ENCODE assay signal across 8 cellular contexts in genomic region chr1:205791568-205792180, GRCh38. TPM values are rescaled to one million over a fixed set of nuclear protein-coding genes. Genes with fewer than 3 reads are reported as not detected.
DNase-seq lines count a peak whose midpoint lies in the region; ATAC-seq and TF ChIP-seq lines count a peak whose summit lies in the region.

No MANE protein-coding gene starts in this region.

- DNase-seq in DMS 273 (lab: John Stamatoyannopoulos, UW; ENCODE audit: unreplicated experiment) (peak; percentile 82), HCT116 (ENCODE audit: low read depth, low spot score) (no peak), NCI-H2107 treated with DMSO at 0.1 percent for 48 hours (lab: John Stamatoyannopoulos, UW; ENCODE audit: unreplicated experiment) (peak; percentile 62), colonic mucosa (peak; percentile 71), lower lobe of right lung (peak; percentile 65)
- peak in 1 of 2 donors; percentile 30 for DNase-seq in stimulated activated effector memory CD8-positive, alpha-beta T cell treated with anti-CD3 and anti-CD28 coated beads, Interleukin-12 subunit alpha, Interleukin-12 subunit beta, amount 100 ng/mL, for 72 hours (ENCODE audit: low spot score in 2 of 2)

- no peak overlapping the region for H2AFZ ChIP-seq in HCT116 (ENCODE audit: low read depth, low read length, poor library complexity, severe bottlenecking)

- ATAC-seq in HCT116 (peak; percentile 100), lower lobe of right lung (peak; percentile 86 to 92), GM18870 (IDR thresholded peaks at IDR 0.05; ENCODE audit: unreplicated experiment) (no peak)
- ATAC-seq in stimulated activated effector memory CD8-positive, alpha-beta T cell treated with anti-CD3 and anti-CD28 coated beads, Interleukin-12 subunit alpha, Interleukin-12 subunit beta, amount 100 ng/mL, for 72 hours: peak; percentile 84

- H3K27ac ChIP-seq in HCT116 (ENCODE audit: low read depth, low read length) (no peak overlapping the region), colonic mucosa (no peak overlapping the region), lower lobe of right lung (no peak overlapping the region)

- no peaks in the 10 kb centered on the region for H3K27me3 ChIP-seq in HCT116 (ENCODE audit: insufficient read depth, low read length)
- H3K27me3 ChIP-seq in colonic mucosa: no peaks in the 10 kb centered on the region
- H3K27me3 ChIP-seq in lower lobe of right lung (ENCODE audit: low read depth): no peaks in the 10 kb centered on the region

- no peak overlapping the region for H3K27ac Mint-ChIP-seq in stimulated activated effector memory CD8-positive, alpha-beta T cell treated with anti-CD3 and anti-CD28 coated beads, Interleukin-12 subunit alpha, Interleukin-12 subunit beta, amount 100 ng/mL, for 72 hours

- POLR2A ChIA-PET in HCT116 (lab: Charles Lee): interaction anchor here (1.0 kb wide), 1 partner anchor 13 kb away, joined by 3 read pairs; no protein-coding TSS in a partner anchor

- H3K4me3 ChIP-seq in HCT116 (replicated peaks in 1 of 2; ENCODE audit: low read depth in 1 of 2, low read length in 2 of 2) (no peak overlapping the region), WI38 (ENCODE audit: low read depth, low read length) (no peak overlapping the region), colonic mucosa (no peak overlapping the region), lower lobe of right lung (no peak overlapping the region)

- RAD21 ChIA-PET in HCT116 (lab: Charles Lee; ENCODE audit: low non-redundant PET in 1 of 2, low total read pairs in 2 of 2, uncharacterized antibody in 2 of 2, unreplicated experiment in 2 of 2): interaction anchor here (0.6 to 2.0 kb wide), 7 partner anchors 116 to 186 kb away, joined by 3 to 24 read pairs (median 7); no protein-coding TSS in a partner anchor

- H3K4me1 Mint-ChIP-seq in stimulated activated effector memory CD8-positive, alpha-beta T cell treated with anti-CD3 and anti-CD28 coated beads, Interleukin-12 subunit alpha, Interleukin-12 subunit beta, amount 100 ng/mL, for 72 hours: peaks cover 6% of the 10 kb centered on the region

- H3K9me3 Mint-ChIP-seq in stimulated activated effector memory CD8-positive, alpha-beta T cell treated with anti-CD3 and anti-CD28 coated beads, Interleukin-12 subunit alpha, Interleukin-12 subunit beta, amount 100 ng/mL, for 72 hours: no peaks in the 10 kb centered on the region

- H3K4me3 Mint-ChIP-seq in stimulated activated effector memory CD8-positive, alpha-beta T cell treated with anti-CD3 and anti-CD28 coated beads, Interleukin-12 subunit alpha, Interleukin-12 subunit beta, amount 100 ng/mL, for 72 hours: no peak overlapping the region

- TF ChIP-seq CTCF in HCT116 (IDR thresholded peaks at IDR 0.05 in 2 of 3, conservative IDR thresholded peaks at IDR 0.05 in 1 of 3; ENCODE audit: borderline replicate concordance in 1 of 3, insufficient read depth in 1 of 3, low read depth in 2 of 3, low read length in 2 of 3) (peak; percentile 78 to 83 (median 78)), WI38 (IDR thresholded peaks at IDR 0.05; ENCODE audit: low read depth, low read length) (peak; percentile 89), colonic mucosa (IDR thresholded peaks at IDR 0.05) (peak; percentile 60), lower lobe of right lung (IDR thresholded peaks at IDR 0.05) (peak; percentile 80)

- no peaks in the 10 kb centered on the region for H3K9me2 ChIP-seq in HCT116 (ENCODE audit: insufficient read depth)

- H3K36me3 ChIP-seq in HCT116 (ENCODE audit: control insufficient read depth in 1 of 2, insufficient read depth in 2 of 2, low read length in 2 of 2): peaks cover 7 to 22% of the 10 kb centered on the region in 2 experiments; a peak in 3 of 4 replicates
- no peaks in the 10 kb centered on the region for H3K36me3 ChIP-seq in colonic mucosa
- peaks cover 69% of the 10 kb centered on the region for H3K36me3 ChIP-seq in lower lobe of right lung

- H3K4me1 ChIP-seq in HCT116 (ENCODE audit: control insufficient read depth in 1 of 2, insufficient read depth in 2 of 2, low read length in 2 of 2) (no peaks in the 10 kb centered on the region), colonic mucosa (no peaks in the 10 kb centered on the region), lower lobe of right lung (no peaks in the 10 kb centered on the region)

- no peak overlapping the region for H3K4me2 ChIP-seq in HCT116 (ENCODE audit: low read length)

- no TSS peak for BruUV-seq in HCT116 (replicated peaks; lab: Mats Ljungman, UMichigan)

- H3K79me2 ChIP-seq in HCT116 (ENCODE audit: insufficient read depth, low read length): no peaks in the 10 kb centered on the region

- TF ChIP-seq POLR2A in HCT116 (IDR thresholded peaks at IDR 0.05; ENCODE audit: borderline replicate concordance, extremely low read depth, insufficient read depth, insufficient read length): no peak

- H3K9me3 ChIP-seq in HCT116 (ENCODE audit: control insufficient read depth in 1 of 2, insufficient read depth in 1 of 2, low read depth in 1 of 2, low read length in 2 of 2) (no peaks in the 10 kb centered on the region), colonic mucosa (no peaks in the 10 kb centered on the region), lower lobe of right lung (no peaks in the 10 kb centered on the region)

- H3K36me3 Mint-ChIP-seq in stimulated activated effector memory CD8-positive, alpha-beta T cell treated with anti-CD3 and anti-CD28 coated beads, Interleukin-12 subunit alpha, Interleukin-12 subunit beta, amount 100 ng/mL, for 72 hours: peaks cover 65% of the 10 kb centered on the region

- CTCF ChIA-PET in HCT116 (lab: Charles Lee): interaction anchor here (0.7 to 5.7 kb wide), 11 partner anchors 10 to 315 kb away, joined by 3 to 128 read pairs (median 5); no protein-coding TSS in a partner anchor

- intact Hi-C loops in HCT116 (cut with micrococcal nuclease) (loop anchor here (1.0 to 5.0 kb wide), 3 partner anchors 116 to 316 kb away; no protein-coding TSS in a partner anchor), colonic mucosa (cut with DNase I) (loop anchor here (2.0 to 5.0 kb wide), 2 partner anchors 116 to 185 kb away; no protein-coding TSS in a partner anchor), lower lobe of right lung (cut with DNase I) (loop anchor here (10.0 kb wide), 2 partner anchors 123 to 183 kb away; no protein-coding TSS in a partner anchor)

- H3K9ac ChIP-seq in HCT116 (ENCODE audit: low read length) (no peak overlapping the region), colonic mucosa (ENCODE audit: low read depth in 2 of 2, low read length in 2 of 2) (no peak overlapping the region)

- TF ChIP-seq RAD21 in HCT116 (IDR thresholded peaks at IDR 0.05; ENCODE audit: low read depth): peak; percentile 91

- H4K20me1 ChIP-seq in HCT116 (ENCODE audit: insufficient read depth): no peaks in the 10 kb centered on the region

TF ChIP-seq in HCT116, 20 proteins besides CTCF, POLR2A, EP300 and RAD21:
- TF ChIP-seq SIN3A (IDR thresholded peaks at IDR 0.05; ENCODE audit: low read depth) (no peak), EZH2phosphoT487 (IDR thresholded peaks at IDR 0.05; ENCODE audit: borderline replicate concordance) (no peak), CBX3 (IDR thresholded peaks at IDR 0.05; ENCODE audit: low read depth) (no peak), ZFX (IDR thresholded peaks at IDR 0.05) (no peak), ATF3 (IDR thresholded peaks at IDR 0.05) (no peak), ZBTB33 (IDR thresholded peaks at IDR 0.05; ENCODE audit: extremely low read depth, insufficient replicate concordance, low read length) (no peak), EGR1 (IDR thresholded peaks at IDR 0.05; ENCODE audit: low read depth) (no peak), FOSL1 (IDR thresholded peaks at IDR 0.05; ENCODE audit: low read depth) (no peak), CEBPB (IDR thresholded peaks at IDR 0.05; ENCODE audit: low read depth) (no peak), EZH2 (IDR thresholded peaks at IDR 0.05) (no peak), POLR2AphosphoS5 (IDR thresholded peaks at IDR 0.05; ENCODE audit: low read depth, low read length) (no peak)

RNA-seq across cellular contexts. Expression of gene RAB29, which starts 16.4 kb away (rescaled TPM):
- total RNA-seq in HCT116 (2021; ENCODE audit: unreplicated experiment) (17.7 TPM), colonic mucosa (10 to 100 TPM in 1 of 2 donors, 1 to 10 TPM in 1; 7.5 to 10.2 TPM), lower lobe of right lung (23.9 TPM)
- polyA plus RNA-seq in HCT116 (2012): 8.5 and 12.0 TPM in 2 replicates

RNA-seq across cellular contexts. Expression of gene SLC41A1, which starts 21.3 kb away (rescaled TPM):
- total RNA-seq in HCT116 (2021; ENCODE audit: unreplicated experiment) (35.9 TPM), colonic mucosa (1 to 10 TPM; 4.8 to 8.1 TPM), lower lobe of right lung (29.3 TPM)
- 25.9 and 28.4 TPM in 2 replicates for polyA plus RNA-seq in HCT116 (2012)

RNA-seq across cellular contexts. Expression of gene NUCKS1, which starts 41.7 kb away (rescaled TPM):
- total RNA-seq in HCT116 (2021; ENCODE audit: unreplicated experiment) (237 TPM), colonic mucosa (100 to 1,000 TPM; 117 to 123 TPM), lower lobe of right lung (111 TPM)
- polyA plus RNA-seq in HCT116 (2012): 40.6 and 54.7 TPM in 2 replicates

RNA-seq across cellular contexts. Expression of gene PM20D1, which starts 58.3 kb away (rescaled TPM):
- total RNA-seq in HCT116 (2021; ENCODE audit: unreplicated experiment): not detected
- polyA plus RNA-seq in HCT116 (2012): 0.04 TPM in 1 of 2 replicates, not detected in the other
- total RNA-seq in colonic mucosa: under 1 TPM in 1 of 2 donors, not detected in 1; 0.27 TPM
- 0.30 TPM for total RNA-seq in lower lobe of right lung
